In the genomic region with DNA sequence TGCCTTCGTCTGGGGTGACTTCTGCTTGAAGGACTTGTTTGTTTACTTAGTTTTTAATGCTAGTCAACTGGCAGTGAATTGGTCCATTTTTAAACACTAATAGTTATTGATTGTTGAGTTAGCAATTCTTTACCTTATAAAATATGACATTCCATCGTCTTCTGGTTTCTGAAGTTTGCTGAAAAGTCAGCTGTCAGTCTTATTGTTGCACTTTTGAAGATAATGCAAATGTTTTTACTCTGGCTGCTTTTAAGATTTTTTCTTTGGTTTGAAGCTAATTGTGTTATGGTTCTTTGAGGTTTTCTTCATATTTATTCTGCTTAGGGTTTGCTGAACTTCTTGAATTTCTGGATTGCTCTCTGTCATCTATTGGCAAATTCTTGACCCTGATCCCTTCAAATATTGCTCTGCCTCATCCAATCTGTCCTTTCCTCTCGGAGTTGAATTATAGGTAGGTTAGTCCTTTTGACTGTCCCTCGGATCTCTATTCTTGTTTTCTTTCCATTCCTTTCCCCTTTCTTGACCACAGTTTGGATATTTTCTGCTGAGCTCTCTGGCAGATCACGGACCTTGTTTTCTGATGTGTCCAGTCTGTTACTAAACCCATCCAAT, we compare ENCODE assay signal across 19 cellular contexts. TPM values are rescaled to one million over a fixed set of nuclear protein-coding genes. Genes with fewer than 3 reads are reported as not detected.
DNase-seq lines count a peak whose midpoint lies in the region; ATAC-seq, FAIRE-seq and TF ChIP-seq lines count a peak whose summit lies in the region.
"Had no signal": no experiment of that assay in that cellular context is flagged by ENCODE, and none has a peak within 500 bp of the region (broad histone marks: within the 10 kb centered on the region; RNA-seq: fewer than 3 reads in every experiment).

No MANE protein-coding gene starts in this region.

- no peak for TF ChIP-seq CTCF in bronchial epithelial cell (IDR thresholded peaks at IDR 0.05; ENCODE audit: insufficient read depth, low read length, severe bottlenecking)

- H3K27me3 ChIP-seq in bronchial epithelial cell (ENCODE audit: control insufficient read depth, insufficient read depth, low read length), result no peaks in the 10 kb centered on the region
- H3K27me3 ChIP-seq: esophagus squamous epithelium had no signal

- FAIRE-seq in bronchial epithelial cell (lab: Jason Lieb, UNC), result no peak

- H3K36me3 ChIP-seq in bronchial epithelial cell (ENCODE audit: control insufficient read depth, insufficient read depth, low read length), result no peaks in the 10 kb centered on the region
- H3K36me3 ChIP-seq: esophagus squamous epithelium, lower lobe of right lung, prostate gland had no signal

- H3K4me3 ChIP-seq in bronchial epithelial cell (ENCODE audit: low read depth, low read length), result no peak overlapping the region
- H3K4me3 ChIP-seq: esophagus squamous epithelium, lower lobe of right lung, prostate gland had no signal

- DNase-seq in DMS53 (lab: John Stamatoyannopoulos, UW) (peak; percentile 34), DMS53 treated with DMSO at 0.1 percent for 48 hours (lab: John Stamatoyannopoulos, UW; ENCODE audit: unreplicated experiment) (no peak), NAMALWA (ENCODE audit: low spot score) (peak; percentile 31), bronchial epithelial cell (ENCODE audit: low read depth) (peak; percentile 16), left kidney (ENCODE audit: low read depth, low spot score) (peak; percentile 55), globus pallidus (ENCODE audit: low spot score) (no peak), iPS-NIHi11 (ENCODE audit: low spot score) (no peak)
- DNase-seq: activated CD4-positive, alpha-beta T cell treated with anti-CD3 and anti-CD28 coated beads for 36 hours; activated T-cell treated with anti-CD3 and anti-CD28 coated beads, Interleukin-2, amount 50 U/mL, for 1 hour; esophagus squamous epithelium; KG1; lower lobe of right lung; naive thymus-derived CD8-positive, alpha-beta T cell; NCI-H187 treated with DMSO at 0.1 percent for 48 hours; SHP77; stimulated activated CD4-positive, alpha-beta T cell treated with anti-CD3 and anti-CD28 coated beads, Interleukin-15, amount 100 ng/mL, for 24 hours had no signal

- ATAC-seq in esophagus mucosa, result no peak
- ATAC-seq: activated CD4-positive, alpha-beta T cell treated with anti-CD3 and anti-CD28 coated beads for 36 hours; lower lobe of right lung; naive thymus-derived CD8-positive, alpha-beta T cell had no signal

RNA-seq across cellular contexts. Expression of gene MGMT, which starts 24.2 kb away (rescaled TPM):
- total RNA-seq in bronchial epithelial cell (19.3 and 19.7 TPM in 2 replicates), esophagus mucosa (16.5 TPM)
- total RNA-seq: A172 had no signal

Comparison
In these comparisons a context has a peak if more than half of its experiments do, and no peak if none do; other contexts are left out.
1. DNase-seq: peak in DMS53 (single experiment), NAMALWA (single experiment), bronchial epithelial cell (single experiment) and left kidney (single experiment); none in DMS53 treated with DMSO at 0.1 percent for 48 hours (single experiment), globus pallidus (single experiment) and iPS-NIHi11 (single experiment).